Comparison of ENCODE assay signal across 13 cellular contexts in genomic region chr5:173454381-173454763, GRCh38.
DNase-seq lines count a peak whose midpoint lies in the region; ATAC-seq, FAIRE-seq and TF ChIP-seq lines count a peak whose summit lies in the region.
"Had no signal": no experiment of that assay in that cellular context is flagged by ENCODE, and none has a peak within 500 bp of the region (broad histone marks: within the 10 kb centered on the region; RNA-seq: fewer than 3 reads in every experiment).

No MANE protein-coding gene starts in this region.

- H3K27ac ChIP-seq in A549, result peak overlapping the region; percentile 86 to 90
- H3K27ac ChIP-seq in IMR-90 (ENCODE audit: insufficient read depth, low read length), result peak overlapping the region; percentile 76
- H3K27ac ChIP-seq in astrocyte (ENCODE audit: low read depth, low read length), result peak overlapping the region; percentile 98
- peak overlapping the region; percentile 85 for H3K27ac ChIP-seq in keratinocyte (ENCODE audit: control insufficient read depth, insufficient read depth, low read length)

- peak overlapping the region; percentile 99 for H2BK120ac ChIP-seq in IMR-90 (ENCODE audit: low read depth, low read length)

- H3K36me3 Mint-ChIP-seq in astrocyte (ENCODE audit: low read depth, unreplicated experiment), result no peaks in the 10 kb centered on the region

- H3K4me2 ChIP-seq in A549, result peak overlapping the region; percentile 50
- peak overlapping the region; percentile 14; the same call in 1 of the 2 replicates for H3K4me2 ChIP-seq in IMR-90 (ENCODE audit: low read depth, low read length)
- H3K4me2 ChIP-seq in astrocyte (ENCODE audit: low read length), result peak overlapping the region; percentile 41
- H3K4me2 ChIP-seq in keratinocyte (ENCODE audit: control insufficient read depth, extremely low read depth, insufficient read depth, low read depth, low read length), result no peak overlapping the region

- dilution Hi-C loops in IMR-90 (cut with HindIII; ENCODE audit: low sequenced_read_pairs, unreplicated experiment) (no loop called here), keratinocyte (cut with MboI; ENCODE audit: extremely low pct_ligation_motif_present, low sequenced_read_pairs) (no loop called here)

- peak overlapping the region; percentile 97 for H4K91ac ChIP-seq in IMR-90 (ENCODE audit: insufficient read depth, low read depth, low read length)

- DNase-seq in A549 (ENCODE audit: low read depth in 1 of 2, low spot score in 1 of 2), result peak; percentile 22 to 75
- peak; percentile 95 for DNase-seq in IMR-90
- DNase-seq in astrocyte (ENCODE audit: low read depth), result peak; percentile 66
- DNase-seq in keratinocyte (ENCODE audit: low read depth, low spot score), result no peak
- DNase-seq in activated naive CD4-positive, alpha-beta T cell (lab: John Stamatoyannopoulos, UW), result no peak
- DNase-seq in NCI-H345 (lab: John Stamatoyannopoulos, UW), result no peak
- DNase-seq in germinal center (ENCODE audit: low spot score), result no peak
- no peak for DNase-seq in urothelium cell line (ENCODE audit: low spot score)
- DNase-seq: effector memory CD4-positive, alpha-beta T cell; left lung; NCI-H82 had no signal

- H3K18ac ChIP-seq in IMR-90 (ENCODE audit: low read depth, low read length), result peak overlapping the region; percentile 96

- H3K27me3 Mint-ChIP-seq in astrocyte (ENCODE audit: low read depth, unreplicated experiment), result no peaks in the 10 kb centered on the region

- peak overlapping the region; percentile 100 for H3K27ac Mint-ChIP-seq in astrocyte (ENCODE audit: unreplicated experiment)
- H3K27ac Mint-ChIP-seq: activated T-helper 1 cell treated with anti-CD3 and anti-CD28 coated beads, Interleukin-12 subunit alpha, Interleukin-12 subunit beta, Interleukin-2, Interleukin-4 antibody, amounts not matched to agents 30 ng/mL and 10 ng/mL and 1 ng/mL, durations not matched to agents 14 hours and 24 hours and 36 hours; B cell had no signal

- ATAC-seq in A549 (peak; percentile 17 to 30), IMR-90 (ENCODE audit: low read depth) (peak; percentile 49)

- no peak overlapping the region for H3K4me3 Mint-ChIP-seq in astrocyte (ENCODE audit: unreplicated experiment)
- H3K4me3 Mint-ChIP-seq: activated T-helper 1 cell treated with anti-CD3 and anti-CD28 coated beads, Interleukin-12 subunit alpha, Interleukin-12 subunit beta, Interleukin-2, Interleukin-4 antibody, amounts not matched to agents 30 ng/mL and 10 ng/mL and 1 ng/mL, durations not matched to agents 14 hours and 24 hours and 36 hours; B cell had no signal

- H3K56ac ChIP-seq in IMR-90 (ENCODE audit: extremely low read depth, insufficient read depth, low read length), result peak overlapping the region; percentile 96

- H3K9me3 ChIP-seq in A549 (no peaks in the 10 kb centered on the region), IMR-90 (ENCODE audit: control insufficient read depth, insufficient read depth, low read length) (0 out of 2 replicates have a peak, but pooled peaks cover 2% of the 10 kb centered on the region), astrocyte (ENCODE audit: insufficient read depth, low read depth, low read length) (no peaks in the 10 kb centered on the region), keratinocyte (ENCODE audit: control insufficient read depth, low read depth, low read length) (no peaks in the 10 kb centered on the region)
- H3K9me3 ChIP-seq: left lung had no signal

- no peak for TF ChIP-seq RAD21 in A549 (conservative IDR thresholded peaks at IDR 0.05 in 1 of 2, IDR thresholded peaks at IDR 0.05 in 1 of 2)
- TF ChIP-seq RAD21 in IMR-90 (IDR thresholded peaks at IDR 0.05; ENCODE audit: low read length), result no peak

- H3K4ac ChIP-seq in IMR-90 (ENCODE audit: low read depth, low read length), result peak overlapping the region; percentile 99

- H3K4me1 ChIP-seq in A549 (peaks cover 46% of the 10 kb centered on the region), IMR-90 (ENCODE audit: control insufficient read depth, insufficient read depth, low read length) (peaks cover 49% of the 10 kb centered on the region), astrocyte (ENCODE audit: insufficient read depth, low read length) (peaks cover 49% of the 10 kb centered on the region), keratinocyte (ENCODE audit: control insufficient read depth, extremely low read depth, insufficient read depth, low read length) (peaks cover 22% of the 10 kb centered on the region)

- H2AK9ac ChIP-seq in IMR-90 (replicated peaks; ENCODE audit: low read depth, low read length, poor library complexity), result peak overlapping the region; percentile 80

- H2BK20ac ChIP-seq in IMR-90 (ENCODE audit: low read depth, low read length), result peak overlapping the region; percentile 99

- H3K9ac ChIP-seq in IMR-90 (ENCODE audit: low read depth, low read length), result peak overlapping the region; percentile 1; the same call in 1 of the 2 replicates
- peak overlapping the region; percentile 80 for H3K9ac ChIP-seq in astrocyte (ENCODE audit: low read length)
- H3K9ac ChIP-seq in keratinocyte (ENCODE audit: control insufficient read depth, extremely low read depth, insufficient read depth, low read length), result peak overlapping the region; percentile 43

- H3K36me3 ChIP-seq in IMR-90 (ENCODE audit: control insufficient read depth, insufficient read depth, low read length) (no peaks in the 10 kb centered on the region), astrocyte (ENCODE audit: insufficient read depth, low read length) (no peaks in the 10 kb centered on the region), keratinocyte (ENCODE audit: control insufficient read depth in 2 of 2, extremely low read depth in 1 of 2, insufficient read depth in 2 of 2, low read length in 2 of 2) (no peaks in the 10 kb centered on the region)
- H3K36me3 ChIP-seq: left lung had no signal

- peak overlapping the region; percentile 98 for H3K23ac ChIP-seq in IMR-90 (ENCODE audit: low read depth, low read length)

- FAIRE-seq in A549 (lab: Jason Lieb, UNC) (no peak), astrocyte (lab: Jason Lieb, UNC) (no peak), keratinocyte (lab: Jason Lieb, UNC) (no peak), urothelium cell line (lab: Jason Lieb, UNC) (no peak)

- H3K9me3 Mint-ChIP-seq in astrocyte (ENCODE audit: unreplicated experiment), result no peaks in the 10 kb centered on the region
- H3K9me3 Mint-ChIP-seq: activated T-helper 1 cell treated with anti-CD3 and anti-CD28 coated beads, Interleukin-12 subunit alpha, Interleukin-12 subunit beta, Interleukin-2, Interleukin-4 antibody, amounts not matched to agents 30 ng/mL and 10 ng/mL and 1 ng/mL, durations not matched to agents 14 hours and 24 hours and 36 hours had no signal

- H3K79me2 ChIP-seq in astrocyte (ENCODE audit: insufficient read depth, low read length) (no peaks in the 10 kb centered on the region), keratinocyte (ENCODE audit: control insufficient read depth, insufficient read depth, low read length) (no peaks in the 10 kb centered on the region)

- peaks cover 40% of the 10 kb centered on the region for H3K4me1 Mint-ChIP-seq in astrocyte (ENCODE audit: low read depth, unreplicated experiment)
- H3K4me1 Mint-ChIP-seq: B cell had no signal

- peaks cover 6 to 13% of the 10 kb centered on the region in 2 experiments; a peak in 2 of 4 replicates for H3K79me1 ChIP-seq in IMR-90 (ENCODE audit: low read depth in 1 of 2, low read length in 2 of 2)

- POLR2A ChIA-PET in A549 (lab: Yijun Ruan, JAX), result interaction anchor here (2.0 to 2.3 kb wide), 2 partner anchors 18 to 125 kb away, joined by 16 to 23 read pairs; partner anchors contain the start of gene STC2
- POLR2A ChIA-PET in IMR-90 (lab: Charles Lee; ENCODE audit: unreplicated experiment), result interaction anchor here (1.4 kb wide), 1 partner anchor 18 kb away, joined by 3 read pairs; no protein-coding TSS in a partner anchor

- H3K14ac ChIP-seq in IMR-90 (replicated peaks; ENCODE audit: low read depth, low read length), result peak overlapping the region; percentile 97

- WGBS in A549 (ENCODE audit: missing lambda C conversion rate), result 10% methylated on average over 4 of the region's 4 CpGs
- no CpG with 5 or more reads among the region's 4 CpGs for WGBS in IMR-90 (ENCODE audit: extremely low coverage in 2 of 2, insufficient read length in 1 of 2), 2 experiments

- no peak for TF ChIP-seq EP300 in A549 (IDR thresholded peaks at IDR 0.05)

- peak overlapping the region; percentile 95 for H2AK5ac ChIP-seq in IMR-90 (ENCODE audit: low read depth, low read length)

- H4K5ac ChIP-seq in IMR-90 (ENCODE audit: low read depth, low read length), result peak overlapping the region; percentile 92

- CTCF ChIA-PET in A549 (lab: Yijun Ruan, JAX), result interaction anchor here (0.6 to 3.6 kb wide), 7 partner anchors 17 to 160 kb away, joined by 3 to 15 read pairs (median 5); no protein-coding TSS in a partner anchor
- CTCF ChIA-PET in IMR-90 (lab: Yijun Ruan, JAX), result interaction anchor here (1.2 to 1.6 kb wide), 2 partner anchors 15 to 118 kb away, joined by 4 to 8 read pairs; no protein-coding TSS in a partner anchor

- in situ Hi-C loops in IMR-90 (cut with MboI; ENCODE audit: low sequenced_read_pairs), result no loop called here

- BruUV-seq in IMR-90 (replicated peaks; lab: Mats Ljungman, UMichigan), result no TSS peak

- H4K20me1 ChIP-seq in IMR-90 (ENCODE audit: insufficient read depth, low read length), result no peaks in the 10 kb centered on the region
- no peaks in the 10 kb centered on the region for H4K20me1 ChIP-seq in astrocyte (ENCODE audit: insufficient read depth, low read length)
- H4K20me1 ChIP-seq in keratinocyte (ENCODE audit: control insufficient read depth, extremely low read depth, insufficient read depth, low read length), result no peaks in the 10 kb centered on the region

- H4K8ac ChIP-seq in IMR-90 (ENCODE audit: low read depth in 2 of 2, low read length in 2 of 2), result peak overlapping the region; percentile 72 to 97

- H2AFZ ChIP-seq in IMR-90 (replicated peaks; ENCODE audit: low read length, poor library complexity), result peak overlapping the region; percentile 8
- H2AFZ ChIP-seq in astrocyte (ENCODE audit: low read depth, low read length), result no peak overlapping the region
- H2AFZ ChIP-seq in keratinocyte (ENCODE audit: control insufficient read depth, low read length), result no peak overlapping the region

- peak overlapping the region; percentile 99 for H2BK5ac ChIP-seq in IMR-90 (ENCODE audit: low read depth, low read length, poor library complexity, severe bottlenecking)

- H2BK15ac ChIP-seq in IMR-90 (ENCODE audit: low read depth, low read length), result peak overlapping the region; percentile 81; the same call in 2 of the 3 replicates

- TF ChIP-seq CTCF in A549 (IDR thresholded peaks at IDR 0.05) (no peak), IMR-90 (conservative IDR thresholded peaks at IDR 0.05; ENCODE audit: low read depth, low read length) (no peak), astrocyte (IDR thresholded peaks at IDR 0.05; ENCODE audit: insufficient read depth, low read depth, low read length) (no peak), keratinocyte (optimal IDR thresholded peaks at IDR 0.05 in 1 of 3, IDR thresholded peaks at IDR 0.05 in 1 of 3, conservative IDR thresholded peaks at IDR 0.05 in 1 of 3; ENCODE audit: extremely low read depth in 1 of 3, insufficient read depth in 2 of 3, low read length in 3 of 3) (no peak)

- intact Hi-C loops in IMR-90 (cut with micrococcal nuclease), result loop anchor here (2.0 to 5.0 kb wide), 2 partner anchors 57 to 118 kb away; no protein-coding TSS in a partner anchor

- H3K9me1 ChIP-seq in IMR-90 (ENCODE audit: insufficient read depth, low read length), result peaks cover 29% of the 10 kb centered on the region
- H3K9me1 ChIP-seq in keratinocyte (ENCODE audit: control insufficient read depth, extremely low read depth, insufficient read depth, low read length), result no peaks in the 10 kb centered on the region

- TF ChIP-seq POLR2A in A549 (IDR thresholded peaks at IDR 0.05; ENCODE audit: low read length) (no peak), IMR-90 (IDR thresholded peaks at IDR 0.05; ENCODE audit: low read depth, low read length) (peak; percentile 79)

- H3K4me3 ChIP-seq in A549, result no peak overlapping the region
- H3K4me3 ChIP-seq in IMR-90 (ENCODE audit: insufficient read depth, low read depth, low read length), result no peak overlapping the region
- H3K4me3 ChIP-seq in astrocyte (ENCODE audit: insufficient read depth, low read depth, low read length), result no peak overlapping the region
- no peak overlapping the region for H3K4me3 ChIP-seq in keratinocyte (ENCODE audit: control insufficient read depth in 2 of 3, extremely low read depth in 1 of 3, insufficient read depth in 2 of 3, low read depth in 1 of 3, low read length in 3 of 3)
- H3K4me3 ChIP-seq: left lung had no signal

- H3K27me3 ChIP-seq in IMR-90 (ENCODE audit: control insufficient read depth, insufficient read depth, low read length) (no peaks in the 10 kb centered on the region), astrocyte (ENCODE audit: insufficient read depth, low read length) (no peaks in the 10 kb centered on the region), keratinocyte (ENCODE audit: control insufficient read depth, extremely low read depth, insufficient read depth, low read length) (no peaks in the 10 kb centered on the region)
- H3K27me3 ChIP-seq: left lung had no signal

Comparison
In these comparisons a context has a peak if more than half of its experiments do, and no peak if none do; other contexts are left out.
1. DNase-seq: peak in A549 (2 of 2), IMR-90 (single experiment) and astrocyte (single experiment); none in keratinocyte (single experiment), activated naive CD4-positive, alpha-beta T cell (0 of 4), NCI-H345 (single experiment), germinal center (single experiment) and urothelium cell line (single experiment).
2. H3K9ac ChIP-seq: peak in every context shown above with its lines; median percentile 80 in astrocyte; 43 in keratinocyte; 1 in IMR-90.
3. Peak in every context shown above with its lines, with median percentiles within 50 percentile points of each other: H3K27ac ChIP-seq.